ENCODE assay signal across 17 cellular contexts in genomic region chr22:29693671-29694070, GRCh38. TPM values are rescaled to one million over a fixed set of nuclear protein-coding genes. Genes with fewer than 3 reads are reported as not detected.
DNase-seq lines count a peak whose midpoint lies in the region; ATAC-seq and TF ChIP-seq lines count a peak whose summit lies in the region.
"Had no signal": no experiment of that assay in that cellular context is flagged by ENCODE, and none has a peak within 500 bp of the region (broad histone marks: within the 10 kb centered on the region; RNA-seq: fewer than 3 reads in every experiment).

No MANE protein-coding gene starts in this region.

- no peaks in the 10 kb centered on the region for H3K36me3 Mint-ChIP-seq in glutamatergic neuron (ENCODE audit: unreplicated experiment)
- peaks cover 16% of the 10 kb centered on the region for H3K36me3 Mint-ChIP-seq in activated T-cell treated with anti-CD3 and anti-CD28 coated beads, Interleukin-2, amount 50 U/mL, for 4 hours (ENCODE audit: insufficient read depth)

- peaks cover 8% of the 10 kb centered on the region for H3K9me3 Mint-ChIP-seq in glutamatergic neuron (ENCODE audit: unreplicated experiment)
- no peaks in the 10 kb centered on the region for H3K9me3 Mint-ChIP-seq in activated T-cell treated with anti-CD3 and anti-CD28 coated beads, Interleukin-2, amount 50 U/mL, for 4 hours
- H3K9me3 Mint-ChIP-seq: CD8-positive, alpha-beta T cell had no signal

- peak; percentile 80 for ATAC-seq in omental fat pad (ENCODE audit: low FRiP score)
- ATAC-seq in activated T-cell treated with anti-CD3 and anti-CD28 coated beads, Interleukin-2, amount 50 U/mL, for 4 hours: no peak
- no peak for ATAC-seq in GM21390 (IDR thresholded peaks at IDR 0.05; ENCODE audit: unreplicated experiment)
- ATAC-seq: CD8-positive, alpha-beta T cell; GM12878 had no signal

- peaks cover 10% of the 10 kb centered on the region for H3K27me3 Mint-ChIP-seq in glutamatergic neuron (ENCODE audit: unreplicated experiment)
- H3K27me3 Mint-ChIP-seq in activated T-cell treated with anti-CD3 and anti-CD28 coated beads, Interleukin-2, amount 50 U/mL, for 4 hours (ENCODE audit: low read depth): no peaks in the 10 kb centered on the region
- H3K27me3 Mint-ChIP-seq: B cell had no signal

- H3K4me1 Mint-ChIP-seq in glutamatergic neuron (ENCODE audit: low read depth, unreplicated experiment): peaks cover 38% of the 10 kb centered on the region
- H3K4me1 Mint-ChIP-seq in activated T-cell treated with anti-CD3 and anti-CD28 coated beads, Interleukin-2, amount 50 U/mL, for 4 hours (ENCODE audit: low read depth): peaks cover 15% of the 10 kb centered on the region
- H3K4me1 Mint-ChIP-seq: B cell had no signal

- peak overlapping the region; percentile 25; the same call in 1 of the 2 replicates for H3K27ac ChIP-seq in RWPE1
- H3K27ac ChIP-seq: 22Rv1, KMS-11 had no signal

- CTCF ChIA-PET in RWPE1 (lab: Yijun Ruan, JAX): no interaction called here

- H3K27ac Mint-ChIP-seq in glutamatergic neuron (ENCODE audit: unreplicated experiment): peak overlapping the region; percentile 38
- H3K27ac Mint-ChIP-seq: B cell; CD8-positive, alpha-beta T cell had no signal

- no peak for TF ChIP-seq CTCF in RWPE1 (conservative IDR thresholded peaks at IDR 0.05; ENCODE audit: low read depth)
- TF ChIP-seq CTCF in glutamatergic neuron (IDR thresholded peaks at IDR 0.05; ENCODE audit: partially characterized antibody, unreplicated experiment): no peak
- TF ChIP-seq CTCF in omental fat pad (IDR thresholded peaks at IDR 0.05): no peak

- DNase-seq in DMS 273 (lab: John Stamatoyannopoulos, UW; ENCODE audit: unreplicated experiment) (peak; percentile 38), DMS 273 treated with DMSO at 0.1 percent for 48 hours (lab: John Stamatoyannopoulos, UW) (no peak), RWPE1 (ENCODE audit: low spot score) (no peak), glutamatergic neuron (no peak), omental fat pad (ENCODE audit: low spot score) (no peak), cortex of kidney (lab: John Stamatoyannopoulos, UW) (no peak)
- no peak for DNase-seq in activated T-cell treated with anti-CD3 and anti-CD28 coated beads, Interleukin-2, amount 50 U/mL, for 4 hours
- DNase-seq: CD8-positive, alpha-beta T cell; DND-41; GDM1; NCI-H187 treated with DMSO at 0.1 percent for 48 hours had no signal

- POLR2A ChIA-PET in RWPE1 (lab: Yijun Ruan, JAX; ENCODE audit: low non-redundant PET): no interaction called here

- peak overlapping the region; percentile 46 for H3K4me3 Mint-ChIP-seq in glutamatergic neuron (ENCODE audit: unreplicated experiment)
- no peak overlapping the region for H3K4me3 Mint-ChIP-seq in activated T-cell treated with anti-CD3 and anti-CD28 coated beads, Interleukin-2, amount 50 U/mL, for 4 hours
- H3K4me3 Mint-ChIP-seq: B cell; CD8-positive, alpha-beta T cell had no signal

RNA-seq across cellular contexts. Expression of gene CABP7, which starts 26.1 kb away (rescaled TPM):
- total RNA-seq in glutamatergic neuron (ENCODE audit: unreplicated experiment): 14.6 TPM
- total RNA-seq in omental fat pad: under 1 TPM in 2 of 4 donors, not detected in 2; 0.13 to 0.19 TPM
- total RNA-seq in activated T-cell treated with anti-CD3 and anti-CD28 coated beads, Interleukin-2, amount 50 U/mL, for 4 hours: under 1 TPM; 0.11 to 0.20 (median 0.13) TPM
- total RNA-seq: B cell, SK-MEL-5 had no signal

Comparison
In these comparisons a context has a peak if more than half of its experiments do, and no peak if none do; other contexts are left out.
1. RNA of gene CABP7, which starts 26.1 kb away (total RNA-seq): 14.6 TPM in glutamatergic neuron (single experiment); 0.11 to 0.20 TPM in activated T-cell treated with anti-CD3 and anti-CD28 coated beads, Interleukin-2, amount 50 U/mL, for 4 hours and 0.13 to 0.19 TPM in omental fat pad; every median in the first group is over 10 times any median in the second.